Comparison of ENCODE assay signal across 22 cellular contexts in the genomic region with DNA sequence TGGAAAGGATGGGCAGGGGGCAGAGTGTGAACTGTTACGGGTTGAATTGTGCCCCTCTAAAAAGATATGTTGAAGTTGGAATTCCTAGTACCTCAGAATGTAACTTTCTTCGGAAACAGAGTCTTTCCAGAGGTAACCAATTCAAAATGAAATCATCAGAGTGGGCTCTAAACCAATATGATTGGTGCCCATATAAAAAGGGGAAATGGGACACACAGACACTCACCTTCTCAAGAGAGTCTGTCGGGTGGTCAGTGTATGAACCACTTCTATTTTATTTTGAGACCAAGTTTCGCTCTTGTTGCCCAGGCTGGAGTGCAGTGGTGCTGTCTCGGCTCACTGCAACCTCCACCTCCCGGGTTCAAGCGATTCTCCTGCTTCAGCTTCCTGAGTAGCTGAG.
"Had no signal": no experiment of that assay in that cellular context is flagged by ENCODE, and none has a peak within 500 bp of the region (broad histone marks: within the 10 kb centered on the region; RNA-seq: fewer than 3 reads in every experiment).

No MANE protein-coding gene starts in this region.

- DNase-seq: Karpas-422, KG1, MG63, NCI-H1092, NCI-H1105 treated with DMSO at 0.1 percent for 48 hours, NCI-H1417 treated with DMSO at 0.1 percent for 48 hours, NCI-H146, NCI-H187, NCI-H2029, NCI-H2081 treated with DMSO at 0.1 percent for 48 hours, NCI-H2171, NCI-H226, NCI-H446, NCI-H510A, NCI-H524 treated with DMSO at 0.1 percent for 48 hours, NCI-H69, NCI-H774, SHP77, SJCRH30 had no signal

- FAIRE-seq: HTR-8/SVneo had no signal

- H3K27ac ChIP-seq: HL-60, RWPE1, SJCRH30 had no signal

- H3K4me3 ChIP-seq: MG63, SJCRH30 had no signal

- H3K36me3 ChIP-seq: MG63, SJCRH30 had no signal

- H3K4me1 ChIP-seq: SJCRH30 had no signal

- H3K27me3 ChIP-seq: MG63, SJCRH30 had no signal

- H3K9me3 ChIP-seq: MG63, SJCRH30 had no signal
